8 cellular contexts compared by ENCODE assay signal in the genomic region with DNA sequence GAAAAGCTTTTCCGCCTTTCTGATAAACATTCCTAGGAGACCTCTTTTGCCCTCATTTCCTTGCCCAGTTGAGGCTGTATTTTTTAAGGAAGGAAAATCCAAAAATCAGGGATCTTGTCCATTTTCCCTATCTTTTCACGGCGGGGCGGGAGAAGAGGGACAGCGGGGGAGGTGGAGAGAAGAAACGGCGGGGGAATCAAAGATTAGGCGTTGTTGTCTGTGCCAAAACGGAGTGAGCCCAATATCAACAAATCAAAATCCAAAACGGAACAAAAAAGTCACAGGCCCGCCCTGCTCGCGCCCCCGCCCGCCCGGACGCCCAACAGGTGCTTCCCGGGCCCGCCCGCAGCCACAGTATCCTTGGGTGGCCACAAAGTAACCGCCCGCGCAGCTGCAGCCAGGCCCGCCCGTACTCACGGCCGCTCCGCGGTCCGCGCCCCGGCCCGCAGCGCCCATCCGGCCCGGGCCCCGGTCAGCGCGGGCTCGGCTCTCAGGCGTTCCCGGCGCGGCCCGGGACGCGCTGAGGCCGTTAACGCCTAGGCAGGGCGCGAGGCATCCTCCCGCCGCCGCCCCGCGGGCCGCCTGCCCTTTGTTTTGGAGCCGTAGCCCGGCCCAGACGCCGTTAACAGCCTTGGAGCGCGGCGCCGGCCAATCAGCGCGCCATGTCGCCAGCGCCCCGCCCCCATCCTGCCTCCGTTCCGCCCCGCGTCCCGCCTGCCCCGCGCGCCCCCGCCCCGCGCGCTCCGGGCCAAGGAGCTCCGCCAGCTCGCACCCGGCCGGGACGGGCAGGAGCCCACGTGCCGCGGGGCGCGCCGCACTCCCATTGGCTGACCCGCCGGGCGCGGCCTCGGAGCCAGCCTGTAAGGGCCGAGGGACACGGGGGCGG. TPM values are rescaled to one million over a fixed set of nuclear protein-coding genes. Genes with fewer than 3 reads are reported as not detected.
DNase-seq lines count a peak whose midpoint lies in the region; ATAC-seq and TF ChIP-seq lines count a peak whose summit lies in the region.

A gene with protein sequence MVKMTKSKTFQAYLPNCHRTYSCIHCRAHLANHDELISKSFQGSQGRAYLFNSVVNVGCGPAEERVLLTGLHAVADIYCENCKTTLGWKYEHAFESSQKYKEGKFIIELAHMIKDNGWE (minus strand): TSS at position 597 of the 886 bp plus-strand sequence. CDS start 25,050 bp downstream, outside the sequence.

- no peak for TF ChIP-seq CTCF in osteocyte (IDR thresholded peaks at IDR 0.05)
- no peak for TF ChIP-seq CTCF in thoracic aorta (IDR thresholded peaks at IDR 0.05)

- ATAC-seq in HG02588 (IDR thresholded peaks at IDR 0.05; ENCODE audit: unreplicated experiment) (peak; percentile 80), Right ventricle myocardium inferior (peak; percentile 99), thoracic aorta (ENCODE audit: insufficient number of reproducible peaks, low FRiP score, low read depth) (peak; percentile 98)
- ATAC-seq in activated naive CD8-positive, alpha-beta T cell treated with anti-CD3 and anti-CD28 coated beads, Interleukin-2, amount 10 ng/mL, durations not matched to agents 7 days and 5 days (ENCODE audit: low read depth), result peak; percentile 97

- no peaks in the 10 kb centered on the region for H3K36me3 ChIP-seq in thoracic aorta

- intact Hi-C loops in Right ventricle myocardium inferior (cut with DNase I), result loop anchor here (2.0 kb wide), 1 partner anchor 129 kb away; no protein-coding TSS in a partner anchor

- no peaks in the 10 kb centered on the region for H3K27me3 ChIP-seq in thoracic aorta (replicated peaks; ENCODE audit: insufficient read depth)

- peak; percentile 21 for TF ChIP-seq POLR2A in GM10847 (IDR thresholded peaks at IDR 0.05; ENCODE audit: extremely low read depth, insufficient read length)

- H3K4me3 ChIP-seq in thoracic aorta, result peak within 1 kb of the TSS; percentile 79

- peaks cover 42% of the 10 kb centered on the region for H3K27me3 Mint-ChIP-seq in activated naive CD8-positive, alpha-beta T cell treated with anti-CD3 and anti-CD28 coated beads, Interleukin-2, amount 10 ng/mL, durations not matched to agents 7 days and 5 days
- H3K27me3 Mint-ChIP-seq in osteocyte (ENCODE audit: unreplicated experiment), result peaks cover 4% of the 10 kb centered on the region

- POLR2A ChIA-PET in activated naive CD8-positive, alpha-beta T cell treated with anti-CD3 and anti-CD28 coated beads, Interleukin-2, amount 10 ng/mL, durations not matched to agents 7 days and 5 days (lab: Charles Lee), result interaction anchor here (0.6 to 2.2 kb wide), 16 partner anchors 9 to 247 kb away, joined by 3 to 8 read pairs (median 4); partner anchors contain the start of genes PPIL2 and TOP3B

- H3K27ac Mint-ChIP-seq in activated naive CD8-positive, alpha-beta T cell treated with anti-CD3 and anti-CD28 coated beads, Interleukin-2, amount 10 ng/mL, durations not matched to agents 7 days and 5 days, result peak within 1 kb of the TSS; percentile 84
- peak within 1 kb of the TSS; percentile 91 for H3K27ac Mint-ChIP-seq in osteocyte (ENCODE audit: unreplicated experiment)

- H3K36me3 Mint-ChIP-seq in activated naive CD8-positive, alpha-beta T cell treated with anti-CD3 and anti-CD28 coated beads, Interleukin-2, amount 10 ng/mL, durations not matched to agents 7 days and 5 days, result no peaks in the 10 kb centered on the region
- peaks cover 3% of the 10 kb centered on the region for H3K36me3 Mint-ChIP-seq in osteocyte (ENCODE audit: unreplicated experiment)

- H3K4me3 Mint-ChIP-seq in activated naive CD8-positive, alpha-beta T cell treated with anti-CD3 and anti-CD28 coated beads, Interleukin-2, amount 10 ng/mL, durations not matched to agents 7 days and 5 days, result peak within 1 kb of the TSS; percentile 89
- H3K4me3 Mint-ChIP-seq in osteocyte (ENCODE audit: unreplicated experiment), result peak within 1 kb of the TSS; percentile 88

- peaks cover 20% of the 10 kb centered on the region for H3K4me1 Mint-ChIP-seq in activated naive CD8-positive, alpha-beta T cell treated with anti-CD3 and anti-CD28 coated beads, Interleukin-2, amount 10 ng/mL, durations not matched to agents 7 days and 5 days
- peaks cover 7% of the 10 kb centered on the region for H3K4me1 Mint-ChIP-seq in osteocyte (ENCODE audit: unreplicated experiment)

- peaks cover 9 to 12% of the 10 kb centered on the region in 2 donors for H3K4me1 ChIP-seq in thoracic aorta (ENCODE audit: control insufficient read depth in 1 of 2, low read depth in 2 of 2)

- peak within 1 kb of the TSS; percentile 68 to 76 for H3K27ac ChIP-seq in thoracic aorta

- DNase-seq in NCI-H1092 (lab: John Stamatoyannopoulos, UW) (peak; percentile 83), SKM-1 treated with dmso at 0.1 percent for 144 hours (lab: John Stamatoyannopoulos, UW; ENCODE audit: unreplicated experiment) (peak; percentile 91), Right ventricle myocardium inferior (ENCODE audit: missing footprints) (peak; percentile 99), osteocyte (ENCODE audit: extremely low spot score, unreplicated experiment) (peak; percentile 100), thoracic aorta (ENCODE audit: low spot score) (peak; percentile 81)
- peak; percentile 99 for DNase-seq in activated naive CD8-positive, alpha-beta T cell treated with anti-CD3 and anti-CD28 coated beads, Interleukin-2, amount 10 ng/mL, durations not matched to agents 7 days and 5 days

- no peaks in the 10 kb centered on the region for H3K9me3 ChIP-seq in thoracic aorta

- no peaks in the 10 kb centered on the region for H3K9me3 Mint-ChIP-seq in activated naive CD8-positive, alpha-beta T cell treated with anti-CD3 and anti-CD28 coated beads, Interleukin-2, amount 10 ng/mL, durations not matched to agents 7 days and 5 days
- no peaks in the 10 kb centered on the region for H3K9me3 Mint-ChIP-seq in osteocyte (ENCODE audit: unreplicated experiment)

RNA-seq across cellular contexts. Expression of the gene that starts here (rescaled TPM):
- total RNA-seq in activated naive CD8-positive, alpha-beta T cell treated with anti-CD3 and anti-CD28 coated beads, Interleukin-2, amount 10 ng/mL, durations not matched to agents 7 days and 5 days, result 10 to 100 TPM; 14.7 to 14.9 TPM
- total RNA-seq in Right ventricle myocardium inferior (4.4 TPM), osteocyte (14.7 and 15.1 TPM in 2 replicates), thoracic aorta (10 to 100 TPM; 20.1 to 25.2 TPM)

Comparison
In these comparisons a context has a peak if more than half of its experiments do, and no peak if none do; other contexts are left out.
1. Peak in every context shown above with its lines: DNase-seq, ATAC-seq, H3K4me3 ChIP-seq and H3K27ac ChIP-seq.